In genomic region chr3:151182349-151183079, GRCh38 we compare ENCODE assay signal across 18 cellular contexts. TPM values are rescaled to one million over a fixed set of nuclear protein-coding genes. Genes with fewer than 3 reads are reported as not detected.
DNase-seq lines count a peak whose midpoint lies in the region; ATAC-seq and TF ChIP-seq lines count a peak whose summit lies in the region.
"Had no signal": no experiment of that assay in that cellular context is flagged by ENCODE, and none has a peak within 500 bp of the region (broad histone marks: within the 10 kb centered on the region; RNA-seq: fewer than 3 reads in every experiment).

No MANE protein-coding gene starts in this region.

- no TSS peak for BruUV-seq in IMR-90 (replicated peaks; lab: Mats Ljungman, UMichigan)

- no peak overlapping the region for H3K27ac ChIP-seq in left ventricle myocardium inferior (replicated peaks)
- H3K27ac ChIP-seq in IMR-90 (ENCODE audit: insufficient read depth, low read length) = no peak overlapping the region
- H3K27ac ChIP-seq in endodermal cell (ENCODE audit: low read depth, low read length) = no peak overlapping the region
- H3K27ac ChIP-seq: brain microvascular endothelial cell, uterus had no signal

- peak; percentile 48 for ATAC-seq in Right ventricle myocardium inferior
- ATAC-seq in IMR-90 (ENCODE audit: low read depth) = no peak
- ATAC-seq in stimulated activated effector memory CD8-positive, alpha-beta T cell treated with anti-CD3 and anti-CD28 coated beads, Interleukin-12 subunit alpha, Interleukin-12 subunit beta, amount 100 ng/mL, for 72 hours = no peak
- no peak for ATAC-seq in GM21360 (IDR thresholded peaks at IDR 0.05; ENCODE audit: unreplicated experiment)
- ATAC-seq: left lobe of liver had no signal

- no peak overlapping the region for H3K18ac ChIP-seq in IMR-90 (ENCODE audit: low read depth, low read length)

- no peak overlapping the region; the same call in 1 of the 2 replicates for H3K23ac ChIP-seq in IMR-90 (ENCODE audit: low read depth, low read length)

- TF ChIP-seq CTCF in left ventricle myocardium inferior (IDR thresholded peaks at IDR 0.05; ENCODE audit: borderline replicate concordance) (no peak), IMR-90 (conservative IDR thresholded peaks at IDR 0.05; ENCODE audit: low read depth, low read length) (no peak), endodermal cell (conservative IDR thresholded peaks at IDR 0.05) (no peak)

- peak overlapping the region; percentile 50 for H3K27ac Mint-ChIP-seq in endodermal cell
- peak overlapping the region; percentile 82 for H3K27ac Mint-ChIP-seq in stimulated activated effector memory CD8-positive, alpha-beta T cell treated with anti-CD3 and anti-CD28 coated beads, Interleukin-12 subunit alpha, Interleukin-12 subunit beta, amount 100 ng/mL, for 72 hours

- POLR2A ChIA-PET in IMR-90 (lab: Charles Lee; ENCODE audit: unreplicated experiment) = interaction anchor here (0.5 kb wide), 1 partner anchor 1652 kb away, joined by 4 read pairs; no protein-coding TSS in a partner anchor

- H2AK5ac ChIP-seq in IMR-90 (ENCODE audit: low read depth, low read length) = no peak overlapping the region

- in situ Hi-C loops in IMR-90 (cut with MboI; ENCODE audit: low sequenced_read_pairs) = no loop called here

- no peak for TF ChIP-seq RAD21 in IMR-90 (IDR thresholded peaks at IDR 0.05; ENCODE audit: low read length)

- H2BK120ac ChIP-seq in IMR-90 (ENCODE audit: low read depth, low read length) = no peak overlapping the region

- no peaks in the 10 kb centered on the region for H4K20me1 ChIP-seq in IMR-90 (ENCODE audit: insufficient read depth, low read length)

- H3K27me3 ChIP-seq in left ventricle myocardium inferior (ENCODE audit: low read depth) (peaks cover 3% of the 10 kb centered on the region), IMR-90 (ENCODE audit: control insufficient read depth, insufficient read depth, low read length) (no peaks in the 10 kb centered on the region; the same call in none of the 2 replicates), endodermal cell (ENCODE audit: control insufficient read depth, insufficient read depth, low read length, poor library complexity, severe bottlenecking) (no peaks in the 10 kb centered on the region)
- H3K27me3 ChIP-seq: brain microvascular endothelial cell, uterus had no signal

- H3K9ac ChIP-seq in IMR-90 (ENCODE audit: low read depth, low read length) (no peak overlapping the region), endodermal cell (ENCODE audit: extremely low read depth, low read length, poor library complexity, severe bottlenecking) (no peak overlapping the region)

- H2AFZ ChIP-seq in IMR-90 (replicated peaks; ENCODE audit: low read length, poor library complexity) = peak overlapping the region; percentile 14

- no CpG with 5 or more reads among the region's 5 CpGs for WGBS in IMR-90 (ENCODE audit: extremely low coverage in 2 of 2, insufficient read length in 1 of 2), 2 experiments
- WGBS in endodermal cell (ENCODE audit: insufficient coverage in 1 of 2, insufficient read length in 1 of 2), 2 experiments = 86 to 100% methylated on average over 1 to 5 of the region's 5 CpGs

- no peak overlapping the region for H2BK15ac ChIP-seq in IMR-90 (ENCODE audit: low read depth, low read length)

- H3K9me3 ChIP-seq in left ventricle myocardium inferior (replicated peaks) = no peaks in the 10 kb centered on the region
- H3K9me3 ChIP-seq in IMR-90 (ENCODE audit: control insufficient read depth, insufficient read depth, low read length) = no peaks in the 10 kb centered on the region
- no peaks in the 10 kb centered on the region for H3K9me3 ChIP-seq in endodermal cell (ENCODE audit: control insufficient read depth, low read length)
- H3K9me3 ChIP-seq: uterus had no signal

- H3K4me1 ChIP-seq in left ventricle myocardium inferior (peaks cover 6% of the 10 kb centered on the region), IMR-90 (ENCODE audit: control insufficient read depth, insufficient read depth, low read length) (peaks cover 3% of the 10 kb centered on the region; the same call in 1 of the 2 replicates), endodermal cell (ENCODE audit: control insufficient read depth, insufficient read depth, low read length) (no peaks in the 10 kb centered on the region)
- H3K4me1 ChIP-seq: uterus had no signal

- H3K36me3 Mint-ChIP-seq in endodermal cell (ENCODE audit: low read depth) = peaks cover 3% of the 10 kb centered on the region
- H3K36me3 Mint-ChIP-seq in stimulated activated effector memory CD8-positive, alpha-beta T cell treated with anti-CD3 and anti-CD28 coated beads, Interleukin-12 subunit alpha, Interleukin-12 subunit beta, amount 100 ng/mL, for 72 hours = no peaks in the 10 kb centered on the region

- CTCF ChIA-PET in IMR-90 (lab: Yijun Ruan, JAX) = interaction anchor here (0.7 to 1.0 kb wide), 2 partner anchors 35 to 447 kb away, joined by 3 to 7 read pairs; no protein-coding TSS in a partner anchor

- H3K4me3 ChIP-seq in left ventricle myocardium inferior (no peak overlapping the region), IMR-90 (ENCODE audit: insufficient read depth, low read depth, low read length) (no peak overlapping the region), endodermal cell (ENCODE audit: low read length) (no peak overlapping the region)
- H3K4me3 ChIP-seq: uterus had no signal

- H3K9me1 ChIP-seq in IMR-90 (ENCODE audit: insufficient read depth, low read length) = peaks cover 3% of the 10 kb centered on the region; the same call in 1 of the 2 replicates

- no peak overlapping the region for H2BK20ac ChIP-seq in IMR-90 (ENCODE audit: low read depth, low read length)

- no peak overlapping the region for H3K4me2 ChIP-seq in IMR-90 (ENCODE audit: low read depth, low read length)

- H3K36me3 ChIP-seq in left ventricle myocardium inferior = no peaks in the 10 kb centered on the region
- H3K36me3 ChIP-seq in IMR-90 (ENCODE audit: control insufficient read depth, insufficient read depth, low read length) = no peaks in the 10 kb centered on the region
- no peaks in the 10 kb centered on the region for H3K36me3 ChIP-seq in endodermal cell (ENCODE audit: control insufficient read depth, insufficient read depth, low read length)
- H3K36me3 ChIP-seq: brain microvascular endothelial cell, uterus had no signal

- no peak overlapping the region for H3K56ac ChIP-seq in IMR-90 (ENCODE audit: extremely low read depth, insufficient read depth, low read length)

- H3K79me1 ChIP-seq in IMR-90 (ENCODE audit: low read depth in 1 of 2, low read length in 2 of 2) = no peaks in the 10 kb centered on the region

- H3K4me3 Mint-ChIP-seq in endodermal cell = no peak overlapping the region
- peak overlapping the region; percentile 56 for H3K4me3 Mint-ChIP-seq in stimulated activated effector memory CD8-positive, alpha-beta T cell treated with anti-CD3 and anti-CD28 coated beads, Interleukin-12 subunit alpha, Interleukin-12 subunit beta, amount 100 ng/mL, for 72 hours

- no peak overlapping the region for H3K4ac ChIP-seq in IMR-90 (ENCODE audit: low read depth, low read length)

- no peaks in the 10 kb centered on the region for H3K9me3 Mint-ChIP-seq in endodermal cell
- H3K9me3 Mint-ChIP-seq in stimulated activated effector memory CD8-positive, alpha-beta T cell treated with anti-CD3 and anti-CD28 coated beads, Interleukin-12 subunit alpha, Interleukin-12 subunit beta, amount 100 ng/mL, for 72 hours = no peaks in the 10 kb centered on the region
- H3K9me3 Mint-ChIP-seq: activated naive CD4-positive, alpha-beta T cell treated with anti-CD3 and anti-CD28 coated beads, Interleukin-2, amount 50 U/mL, for 72 hours had no signal

- DNase-seq in Right ventricle myocardium inferior (ENCODE audit: missing footprints) (no peak), left ventricle myocardium inferior (no peak), IMR-90 (no peak), endodermal cell (no peak), amniotic stem cell (lab: John Stamatoyannopoulos, UW) (no peak), NCI-H187 (lab: John Stamatoyannopoulos, UW) (no peak)
- DNase-seq in stimulated activated effector memory CD8-positive, alpha-beta T cell treated with anti-CD3 and anti-CD28 coated beads, Interleukin-12 subunit alpha, Interleukin-12 subunit beta, amount 100 ng/mL, for 72 hours (ENCODE audit: low spot score in 2 of 2) = no peak
- DNase-seq: activated CD4-positive, CD25-positive, alpha-beta regulatory T cell; brain microvascular endothelial cell; KG1; NCI-H2081; stimulated activated CD4-positive, alpha-beta T cell treated with anti-CD3 and anti-CD28 coated beads, Interleukin-1b, Interleukin-23, amount 100 ng/mL, for 48 hours; uterus had no signal

- no peak overlapping the region for H2BK5ac ChIP-seq in IMR-90 (ENCODE audit: low read depth, low read length, poor library complexity, severe bottlenecking)

- intact Hi-C loops in Right ventricle myocardium inferior (cut with DNase I) (no loop called here), left ventricle myocardium inferior (cut with micrococcal nuclease) (no loop called here), IMR-90 (cut with micrococcal nuclease) (no loop called here)

- dilution Hi-C loops in IMR-90 (cut with HindIII; ENCODE audit: low sequenced_read_pairs, unreplicated experiment) = no loop called here

- H4K91ac ChIP-seq in IMR-90 (ENCODE audit: insufficient read depth, low read depth, low read length) = no peak overlapping the region

- H3K14ac ChIP-seq in IMR-90 (replicated peaks; ENCODE audit: low read depth, low read length) = no peak overlapping the region

- no peak for TF ChIP-seq POLR2A in IMR-90 (IDR thresholded peaks at IDR 0.05; ENCODE audit: low read depth, low read length)

- no peak overlapping the region for H2AK9ac ChIP-seq in IMR-90 (replicated peaks; ENCODE audit: low read depth, low read length, poor library complexity)

- no peaks in the 10 kb centered on the region for H3K27me3 Mint-ChIP-seq in endodermal cell (ENCODE audit: insufficient read depth)

- H4K5ac ChIP-seq in IMR-90 (ENCODE audit: low read depth, low read length) = no peak overlapping the region

- no peak overlapping the region for H4K8ac ChIP-seq in IMR-90 (ENCODE audit: low read depth in 2 of 2, low read length in 2 of 2)

- peaks cover 21% of the 10 kb centered on the region for H3K4me1 Mint-ChIP-seq in endodermal cell
- H3K4me1 Mint-ChIP-seq in stimulated activated effector memory CD8-positive, alpha-beta T cell treated with anti-CD3 and anti-CD28 coated beads, Interleukin-12 subunit alpha, Interleukin-12 subunit beta, amount 100 ng/mL, for 72 hours = peaks cover 35% of the 10 kb centered on the region

RNA-seq across cellular contexts. Expression of gene GPR171, which starts 20.5 kb away (rescaled TPM):
- total RNA-seq in Right ventricle myocardium inferior (0.24 TPM), left ventricle myocardium inferior (not detected), IMR-90 (2012; rRNA removed) (not detected in 2 replicates), endodermal cell (not detected)
- polyA plus RNA-seq in IMR-90 (2012; rRNA removed) = not detected in 2 replicates
- not detected in 2 replicates for polyA plus RNA-seq in IMR-90 (2012; cell fraction: cytosol; rRNA removed)
- not detected in 2 replicates for polyA plus RNA-seq in IMR-90 (2012; cell fraction: nucleus; rRNA removed; ENCODE audit: low replicate concordance)
- not detected for polyA plus RNA-seq in endodermal cell (2013, experiment 1 of 2)
- not detected for polyA plus RNA-seq in endodermal cell (2013, experiment 2 of 2)
- total RNA-seq: dermis microvascular lymphatic vessel endothelial cell, NCI-H460 had no signal
